2 cellular contexts compared by ENCODE assay signal in the genomic region with DNA sequence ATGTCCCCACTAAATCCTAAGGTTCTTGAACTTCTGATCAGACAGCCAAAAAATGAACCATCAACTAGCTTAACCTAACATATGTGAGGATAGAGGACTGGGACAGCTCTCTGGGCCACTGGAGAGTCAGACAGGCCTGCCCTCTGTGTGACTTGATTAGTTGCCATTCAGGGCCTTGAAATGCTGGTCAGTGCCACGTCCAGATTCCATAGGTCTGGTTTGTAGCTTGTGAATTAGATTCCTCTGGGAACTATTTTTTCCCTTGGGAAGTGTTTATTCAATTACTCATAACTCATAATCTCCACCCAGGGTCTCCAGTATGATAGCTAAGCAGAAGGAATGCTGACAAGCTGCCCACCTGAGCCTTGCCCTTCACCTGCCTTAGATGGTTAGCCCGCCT.
TF ChIP-seq lines count a peak whose summit lies in the region.

No MANE protein-coding gene starts in this region.

TF ChIP-seq in IMR-90, 13 proteins besides CTCF, POLR2A, EP300 and RAD21:
- TF ChIP-seq MAFK (IDR thresholded peaks at IDR 0.05; ENCODE audit: low read depth, low read length): no peak
- TF ChIP-seq RFX5 (IDR thresholded peaks at IDR 0.05; ENCODE audit: low read depth, low read length): no peak
- TF ChIP-seq MXI1 (IDR thresholded peaks at IDR 0.05; ENCODE audit: borderline replicate concordance, low read depth, low read length): no peak
- TF ChIP-seq CHD1 (IDR thresholded peaks at IDR 0.05; ENCODE audit: low read depth, low read length): no peak
- TF ChIP-seq RCOR1 (IDR thresholded peaks at IDR 0.05; ENCODE audit: insufficient replicate concordance, low read length): no peak
- TF ChIP-seq, protein P1, sequence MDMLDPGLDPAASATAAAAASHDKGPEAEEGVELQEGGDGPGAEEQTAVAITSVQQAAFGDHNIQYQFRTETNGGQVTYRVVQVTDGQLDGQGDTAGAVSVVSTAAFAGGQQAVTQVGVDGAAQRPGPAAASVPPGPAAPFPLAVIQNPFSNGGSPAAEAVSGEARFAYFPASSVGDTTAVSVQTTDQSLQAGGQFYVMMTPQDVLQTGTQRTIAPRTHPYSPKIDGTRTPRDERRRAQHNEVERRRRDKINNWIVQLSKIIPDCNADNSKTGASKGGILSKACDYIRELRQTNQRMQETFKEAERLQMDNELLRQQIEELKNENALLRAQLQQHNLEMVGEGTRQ (IDR thresholded peaks at IDR 0.05; ENCODE audit: low read depth, low read length): no peak
- TF ChIP-seq CEBPB (IDR thresholded peaks at IDR 0.05; ENCODE audit: low read depth, low read length): no peak
- TF ChIP-seq, protein P2, sequence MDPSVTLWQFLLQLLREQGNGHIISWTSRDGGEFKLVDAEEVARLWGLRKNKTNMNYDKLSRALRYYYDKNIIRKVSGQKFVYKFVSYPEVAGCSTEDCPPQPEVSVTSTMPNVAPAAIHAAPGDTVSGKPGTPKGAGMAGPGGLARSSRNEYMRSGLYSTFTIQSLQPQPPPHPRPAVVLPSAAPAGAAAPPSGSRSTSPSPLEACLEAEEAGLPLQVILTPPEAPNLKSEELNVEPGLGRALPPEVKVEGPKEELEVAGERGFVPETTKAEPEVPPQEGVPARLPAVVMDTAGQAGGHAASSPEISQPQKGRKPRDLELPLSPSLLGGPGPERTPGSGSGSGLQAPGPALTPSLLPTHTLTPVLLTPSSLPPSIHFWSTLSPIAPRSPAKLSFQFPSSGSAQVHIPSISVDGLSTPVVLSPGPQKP (IDR thresholded peaks at IDR 0.05; ENCODE audit: borderline replicate concordance, low read depth, low read length): no peak
- no peak for TF ChIP-seq NFE2L2 (IDR thresholded peaks at IDR 0.05; ENCODE audit: low read depth, low read length)
- TF ChIP-seq SMC3 (IDR thresholded peaks at IDR 0.05; ENCODE audit: low read depth, low read length): no peak
- TF ChIP-seq BHLHE40 (IDR thresholded peaks at IDR 0.05; ENCODE audit: low read depth, low read length): no peak
- no peak for TF ChIP-seq FOS (IDR thresholded peaks at IDR 0.05; ENCODE audit: low read depth, low read length)
- TF ChIP-seq MAZ (IDR thresholded peaks at IDR 0.05; ENCODE audit: borderline replicate concordance, low read depth, low read length): no peak

TF ChIP-seq in WTC11, 78 proteins besides CTCF, POLR2A, EP300 and RAD21:
- TF ChIP-seq, protein P3, sequence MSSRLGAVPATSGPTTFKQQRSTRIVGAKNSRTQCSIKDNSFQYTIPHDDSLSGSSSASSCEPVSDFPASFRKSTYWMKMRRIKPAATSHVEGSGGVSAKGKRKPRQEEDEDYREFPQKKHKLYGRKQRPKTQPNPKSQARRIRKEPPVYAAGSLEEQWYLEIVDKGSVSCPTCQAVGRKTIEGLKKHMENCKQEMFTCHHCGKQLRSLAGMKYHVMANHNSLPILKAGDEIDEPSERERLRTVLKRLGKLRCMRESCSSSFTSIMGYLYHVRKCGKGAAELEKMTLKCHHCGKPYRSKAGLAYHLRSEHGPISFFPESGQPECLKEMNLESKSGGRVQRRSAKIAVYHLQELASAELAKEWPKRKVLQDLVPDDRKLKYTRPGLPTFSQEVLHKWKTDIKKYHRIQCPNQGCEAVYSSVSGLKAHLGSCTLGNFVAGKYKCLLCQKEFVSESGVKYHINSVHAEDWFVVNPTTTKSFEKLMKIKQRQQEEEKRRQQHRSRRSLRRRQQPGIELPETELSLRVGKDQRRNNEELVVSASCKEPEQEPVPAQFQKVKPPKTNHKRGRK (CRISPR knock-in tag; IDR thresholded peaks at IDR 0.05; ENCODE audit: borderline replicate concordance): no peak
- TF ChIP-seq JUN (CRISPR knock-in tag; IDR thresholded peaks at IDR 0.05) (no peak), HMGA2 (CRISPR knock-in tag; IDR thresholded peaks at IDR 0.05) (no peak), ZNF416 (CRISPR knock-in tag; IDR thresholded peaks at IDR 0.05) (no peak), ZNF121 (CRISPR knock-in tag; IDR thresholded peaks at IDR 0.05) (no peak), PRRX2 (CRISPR knock-in tag; IDR thresholded peaks at IDR 0.05) (no peak), GTF2I (CRISPR knock-in tag; conservative IDR thresholded peaks at IDR 0.05) (no peak), NR2C2 (CRISPR knock-in tag; IDR thresholded peaks at IDR 0.05) (no peak), FOXK1 (CRISPR knock-in tag; IDR thresholded peaks at IDR 0.05) (no peak), CBFB (CRISPR knock-in tag; IDR thresholded peaks at IDR 0.05; ENCODE audit: low read depth) (no peak), TEAD4 (CRISPR knock-in tag; IDR thresholded peaks at IDR 0.05) (no peak), GABPB1 (CRISPR knock-in tag; IDR thresholded peaks at IDR 0.05) (no peak), NFATC4 (CRISPR knock-in tag; IDR thresholded peaks at IDR 0.05) (no peak), SMAD3 (CRISPR knock-in tag; IDR thresholded peaks at IDR 0.05; ENCODE audit: borderline replicate concordance) (no peak), CREM (CRISPR knock-in tag; IDR thresholded peaks at IDR 0.05) (no peak), JAZF1 (CRISPR knock-in tag; IDR thresholded peaks at IDR 0.05) (no peak)
- TF ChIP-seq, protein P4, sequence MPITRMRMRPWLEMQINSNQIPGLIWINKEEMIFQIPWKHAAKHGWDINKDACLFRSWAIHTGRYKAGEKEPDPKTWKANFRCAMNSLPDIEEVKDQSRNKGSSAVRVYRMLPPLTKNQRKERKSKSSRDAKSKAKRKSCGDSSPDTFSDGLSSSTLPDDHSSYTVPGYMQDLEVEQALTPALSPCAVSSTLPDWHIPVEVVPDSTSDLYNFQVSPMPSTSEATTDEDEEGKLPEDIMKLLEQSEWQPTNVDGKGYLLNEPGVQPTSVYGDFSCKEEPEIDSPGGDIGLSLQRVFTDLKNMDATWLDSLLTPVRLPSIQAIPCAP (CRISPR knock-in tag; IDR thresholded peaks at IDR 0.05): no peak
- TF ChIP-seq, protein P5, sequence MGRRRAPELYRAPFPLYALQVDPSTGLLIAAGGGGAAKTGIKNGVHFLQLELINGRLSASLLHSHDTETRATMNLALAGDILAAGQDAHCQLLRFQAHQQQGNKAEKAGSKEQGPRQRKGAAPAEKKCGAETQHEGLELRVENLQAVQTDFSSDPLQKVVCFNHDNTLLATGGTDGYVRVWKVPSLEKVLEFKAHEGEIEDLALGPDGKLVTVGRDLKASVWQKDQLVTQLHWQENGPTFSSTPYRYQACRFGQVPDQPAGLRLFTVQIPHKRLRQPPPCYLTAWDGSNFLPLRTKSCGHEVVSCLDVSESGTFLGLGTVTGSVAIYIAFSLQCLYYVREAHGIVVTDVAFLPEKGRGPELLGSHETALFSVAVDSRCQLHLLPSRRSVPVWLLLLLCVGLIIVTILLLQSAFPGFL (CRISPR knock-in tag; IDR thresholded peaks at IDR 0.05; ENCODE audit: borderline replicate concordance): no peak
